In genomic region chr13:40077396-40078027, GRCh38 we compare ENCODE assay signal across 22 cellular contexts.
"Had no signal": no experiment of that assay in that cellular context is flagged by ENCODE, and none has a peak within 500 bp of the region (broad histone marks: within the 10 kb centered on the region; RNA-seq: fewer than 3 reads in every experiment).

No MANE protein-coding gene starts in this region.

- H3K4me3 Mint-ChIP-seq: activated T-cell treated with anti-CD3 and anti-CD28 coated beads, Interleukin-2, amount 50 U/mL, for 24 hours; activated T-helper 17 cell treated with anti-CD3 and anti-CD28 coated beads, Interleukin-2, amount 50 U/mL, for 72 hours; effector memory CD8-positive, alpha-beta T cell; natural killer cell; stimulated activated naive CD8-positive, alpha-beta T cell treated with anti-CD3 and anti-CD28 coated beads, Interleukin-15, Interleukin-2, amounts not matched to agents 100 ng/mL and 50 ng/mL, for 24 hours had no signal

- H3K27ac ChIP-seq: colonic mucosa, dorsolateral prefrontal cortex, heart left ventricle, lower lobe of right lung, thyroid gland, WERI-Rb-1 had no signal

- DNase-seq: activated CD4-positive, alpha-beta T cell treated with anti-CD3 and anti-CD28 coated beads, Interleukin-2, amount 50 U/mL, for 1 hour; activated CD4-positive, CD25-positive, alpha-beta regulatory T cell treated with anti-CD3 and anti-CD28 coated beads, Interleukin-2, amount 50 U/mL, for 72 hours; activated CD8-positive, alpha-beta memory T cell treated with anti-CD3 and anti-CD28 coated beads for 24 hours; activated CD8-positive, alpha-beta memory T cell treated with anti-CD3 and anti-CD28 coated beads, Interleukin-2, amount 50 U/mL, for 4 hours; activated T-cell treated with anti-CD3 and anti-CD28 coated beads, Interleukin-2, amount 50 U/mL, for 24 hours; colonic mucosa; dorsolateral prefrontal cortex; effector memory CD8-positive, alpha-beta T cell; heart left ventricle; lower lobe of right lung; natural killer cell; substantia nigra; thyroid gland; WERI-Rb-1 had no signal

- H3K36me3 Mint-ChIP-seq: natural killer cell had no signal

- H3K36me3 ChIP-seq: colonic mucosa, heart left ventricle, lower lobe of right lung, thyroid gland, WERI-Rb-1 had no signal

- H3K4me1 Mint-ChIP-seq: activated T-helper 17 cell treated with anti-CD3 and anti-CD28 coated beads, Interleukin-2, amount 50 U/mL, for 72 hours; natural killer cell had no signal

- H3K9me3 Mint-ChIP-seq: activated T-cell treated with anti-CD3 and anti-CD28 coated beads, Interleukin-2, amount 50 U/mL, for 24 hours; activated T-helper 17 cell treated with anti-CD3 and anti-CD28 coated beads, Interleukin-2, amount 50 U/mL, for 72 hours; effector memory CD8-positive, alpha-beta T cell; natural killer cell; stimulated activated naive CD8-positive, alpha-beta T cell treated with anti-CD3 and anti-CD28 coated beads, Interleukin-15, Interleukin-2, amounts not matched to agents 100 ng/mL and 50 ng/mL, for 24 hours had no signal

- FAIRE-seq: astrocyte, endothelial cell of umbilical vein, islet of Langerhans, TTC549 had no signal

- ATAC-seq: activated naive CD4-positive, alpha-beta T cell treated with anti-CD3 and anti-CD28 coated beads, Interleukin-2, amount 50 U/mL, for 72 hours; activated T-helper 17 cell treated with anti-CD3 and anti-CD28 coated beads, Interleukin-2, amount 50 U/mL, for 72 hours; effector memory CD8-positive, alpha-beta T cell; heart left ventricle; lower lobe of right lung; natural killer cell had no signal

- H3K27me3 Mint-ChIP-seq: activated T-cell treated with anti-CD3 and anti-CD28 coated beads, Interleukin-2, amount 50 U/mL, for 24 hours; activated T-helper 17 cell treated with anti-CD3 and anti-CD28 coated beads, Interleukin-2, amount 50 U/mL, for 72 hours; effector memory CD8-positive, alpha-beta T cell; progenitor cell of endocrine pancreas; stimulated activated naive CD8-positive, alpha-beta T cell treated with anti-CD3 and anti-CD28 coated beads, Interleukin-15, Interleukin-2, amounts not matched to agents 100 ng/mL and 50 ng/mL, for 24 hours had no signal

- H3K9me3 ChIP-seq: colonic mucosa, heart left ventricle, lower lobe of right lung, thyroid gland had no signal

- H3K4me1 ChIP-seq: colonic mucosa, lower lobe of right lung, thyroid gland had no signal

- H3K27ac Mint-ChIP-seq: activated T-cell treated with anti-CD3 and anti-CD28 coated beads, Interleukin-2, amount 50 U/mL, for 24 hours; activated T-helper 17 cell treated with anti-CD3 and anti-CD28 coated beads, Interleukin-2, amount 50 U/mL, for 72 hours; natural killer cell; stimulated activated naive CD8-positive, alpha-beta T cell treated with anti-CD3 and anti-CD28 coated beads, Interleukin-15, Interleukin-2, amounts not matched to agents 100 ng/mL and 50 ng/mL, for 24 hours had no signal

- H3K27me3 ChIP-seq: colonic mucosa, dorsolateral prefrontal cortex, heart left ventricle, thyroid gland had no signal

- H3K4me3 ChIP-seq: colonic mucosa, dorsolateral prefrontal cortex, heart left ventricle, lower lobe of right lung, thyroid gland had no signal
